ENCODE assay signal across 9 cellular contexts in genomic region chrX:17859609-17860178, GRCh38. TPM values are rescaled to one million over a fixed set of nuclear protein-coding genes. Genes with fewer than 3 reads are reported as not detected.
DNase-seq lines count a peak whose midpoint lies in the region; ATAC-seq and TF ChIP-seq lines count a peak whose summit lies in the region.
"Had no signal": no experiment of that assay in that cellular context is flagged by ENCODE, and none has a peak within 500 bp of the region (broad histone marks: within the 10 kb centered on the region; RNA-seq: fewer than 3 reads in every experiment).

No MANE protein-coding gene starts in this region.

- WGBS in right lobe of liver (ENCODE audit: insufficient coverage, low coverage, low lambda C conversion rate, missing lambda C conversion rate) = 14% methylated on average over 3 of the region's 23 CpGs
- WGBS in testis, 2 donors = 1% methylated on average over 17 to 23 of the region's 23 CpGs

- H3K4me1 ChIP-seq in right lobe of liver = no peaks in the 10 kb centered on the region
- H3K4me1 ChIP-seq in testis = no peaks in the 10 kb centered on the region
- H3K4me1 ChIP-seq: BLaER1 treated with 17β-estradiol and CSF1 and Interleukin-3, amounts not matched to agents 10 nM and 100 nM had no signal

- TF ChIP-seq CTCF in right lobe of liver (IDR thresholded peaks at IDR 0.05) = no peak
- TF ChIP-seq CTCF in testis (IDR thresholded peaks at IDR 0.05) = no peak

- H3K27ac Mint-ChIP-seq in activated CD4-positive, alpha-beta T cell treated with anti-CD3 and anti-CD28 coated beads for 36 hours = no peak overlapping the region
- H3K27ac Mint-ChIP-seq in activated naive CD4-positive, alpha-beta T cell treated with anti-CD3 and anti-CD28 coated beads, Interleukin-2, amount 50 U/mL, for 24 hours = peak overlapping the region; percentile 23

- peak; percentile 39 for ATAC-seq in activated CD4-positive, alpha-beta T cell treated with anti-CD3 and anti-CD28 coated beads for 36 hours
- peak in 2 of 4 donors; percentile 37 to 56 for ATAC-seq in right lobe of liver

- CTCF ChIA-PET in activated CD4-positive, alpha-beta T cell treated with anti-CD3 and anti-CD28 coated beads for 36 hours (lab: Charles Lee) = no interaction called here

- peak overlapping the region; percentile 67 for H3K4me3 Mint-ChIP-seq in activated CD4-positive, alpha-beta T cell treated with anti-CD3 and anti-CD28 coated beads for 36 hours
- H3K4me3 Mint-ChIP-seq in activated naive CD4-positive, alpha-beta T cell treated with anti-CD3 and anti-CD28 coated beads, Interleukin-2, amount 50 U/mL, for 24 hours = peak overlapping the region; percentile 86

- H3K9me3 ChIP-seq in right lobe of liver (no peaks in the 10 kb centered on the region), testis (no peaks in the 10 kb centered on the region)
- H3K9me3 ChIP-seq: BLaER1 treated with 17β-estradiol and CSF1 and Interleukin-3, amounts not matched to agents 10 nM and 100 nM had no signal

- POLR2A ChIA-PET in activated CD4-positive, alpha-beta T cell treated with anti-CD3 and anti-CD28 coated beads for 36 hours (lab: Charles Lee) = interaction anchor here (1.0 kb wide), 1 partner anchor 128 kb away, joined by 3 read pairs; no protein-coding TSS in a partner anchor

- peaks cover 4% of the 10 kb centered on the region for H3K4me1 Mint-ChIP-seq in activated CD4-positive, alpha-beta T cell treated with anti-CD3 and anti-CD28 coated beads for 36 hours
- peaks cover 16% of the 10 kb centered on the region for H3K4me1 Mint-ChIP-seq in activated naive CD4-positive, alpha-beta T cell treated with anti-CD3 and anti-CD28 coated beads, Interleukin-2, amount 50 U/mL, for 24 hours

- H3K27me3 Mint-ChIP-seq in activated CD4-positive, alpha-beta T cell treated with anti-CD3 and anti-CD28 coated beads for 36 hours = peaks cover 26% of the 10 kb centered on the region
- H3K27me3 Mint-ChIP-seq in activated naive CD4-positive, alpha-beta T cell treated with anti-CD3 and anti-CD28 coated beads, Interleukin-2, amount 50 U/mL, for 24 hours = peaks cover 13% of the 10 kb centered on the region

- no peaks in the 10 kb centered on the region for H3K27me3 ChIP-seq in right lobe of liver
- no peaks in the 10 kb centered on the region for H3K27me3 ChIP-seq in testis

- intact Hi-C loops in activated CD4-positive, alpha-beta T cell treated with anti-CD3 and anti-CD28 coated beads for 36 hours (cut with DNase I, micrococcal nuclease) = no loop called here
- intact Hi-C loops in right lobe of liver (cut with DNase I) = no loop called here
- intact Hi-C loops in testis (cut with DNase I; ENCODE audit: low total_unique reads) = no loop called here

- no peak for TF ChIP-seq POLR2A in right lobe of liver (IDR thresholded peaks at IDR 0.05)
- TF ChIP-seq POLR2A in testis (IDR thresholded peaks at IDR 0.05) = no peak

- H3K9me3 Mint-ChIP-seq in activated CD4-positive, alpha-beta T cell treated with anti-CD3 and anti-CD28 coated beads for 36 hours (ENCODE audit: low read depth) = no peaks in the 10 kb centered on the region
- no peaks in the 10 kb centered on the region for H3K9me3 Mint-ChIP-seq in activated naive CD4-positive, alpha-beta T cell treated with anti-CD3 and anti-CD28 coated beads, Interleukin-2, amount 50 U/mL, for 24 hours

- no peak overlapping the region for H3K27ac ChIP-seq in right lobe of liver
- peak overlapping the region in 1 of 2 donors; percentile 44 for H3K27ac ChIP-seq in testis
- H3K27ac ChIP-seq: BLaER1 treated with 17β-estradiol and CSF1 and Interleukin-3, amounts not matched to agents 10 nM and 100 nM had no signal

- peak; percentile 46 for DNase-seq in activated CD4-positive, alpha-beta T cell treated with anti-CD3 and anti-CD28 coated beads for 36 hours
- DNase-seq in activated CD4-positive, alpha-beta T cell treated with anti-CD3 and anti-CD28 coated beads for 1 hour = no peak
- DNase-seq in right lobe of liver (peak in 1 of 3 donors; percentile 27), testis (no peak), ureter (ENCODE audit: low spot score) (no peak), medulla oblongata (ENCODE audit: extremely low spot score) (no peak)
- no peak for DNase-seq in activated CD8-positive, alpha-beta memory T cell treated with anti-CD3 and anti-CD28 coated beads, Interleukin-2, amount 50 U/mL, for 48 hours

- no peaks in the 10 kb centered on the region for H3K36me3 Mint-ChIP-seq in activated CD4-positive, alpha-beta T cell treated with anti-CD3 and anti-CD28 coated beads for 36 hours (ENCODE audit: low read depth)
- H3K36me3 Mint-ChIP-seq in activated naive CD4-positive, alpha-beta T cell treated with anti-CD3 and anti-CD28 coated beads, Interleukin-2, amount 50 U/mL, for 24 hours = no peaks in the 10 kb centered on the region

- H3K4me3 ChIP-seq in right lobe of liver = peak overlapping the region; percentile 41 to 46 (median 46)
- H3K4me3 ChIP-seq in testis = peak overlapping the region; percentile 47 to 72

- no peaks in the 10 kb centered on the region for H3K36me3 ChIP-seq in right lobe of liver
- no peaks in the 10 kb centered on the region for H3K36me3 ChIP-seq in testis (ENCODE audit: low read depth, missing control alignments)
- H3K36me3 ChIP-seq: BLaER1 treated with 17β-estradiol and CSF1 and Interleukin-3, amounts not matched to agents 10 nM and 100 nM had no signal

RNA-seq across cellular contexts. Expression of gene RAI2, which starts 1.4 kb away (rescaled TPM):
- under 1 TPM; 0.39 to 0.65 TPM for total RNA-seq in activated CD4-positive, alpha-beta T cell treated with anti-CD3 and anti-CD28 coated beads for 36 hours
- 1 to 10 TPM; 1.2 to 3.5 (median 2.4) TPM for total RNA-seq in right lobe of liver
- total RNA-seq in testis = 10 to 100 TPM in 1 of 2 donors, 1 to 10 TPM in 1; 5.7 to 12.1 TPM
- 13.5 TPM for polyA plus RNA-seq in testis (ENCODE audit: insufficient read depth, low read depth, low replicate concordance)
- 28.0 TPM for total RNA-seq in ureter
